Comparison of ENCODE assay signal across 16 cellular contexts in the genomic region with DNA sequence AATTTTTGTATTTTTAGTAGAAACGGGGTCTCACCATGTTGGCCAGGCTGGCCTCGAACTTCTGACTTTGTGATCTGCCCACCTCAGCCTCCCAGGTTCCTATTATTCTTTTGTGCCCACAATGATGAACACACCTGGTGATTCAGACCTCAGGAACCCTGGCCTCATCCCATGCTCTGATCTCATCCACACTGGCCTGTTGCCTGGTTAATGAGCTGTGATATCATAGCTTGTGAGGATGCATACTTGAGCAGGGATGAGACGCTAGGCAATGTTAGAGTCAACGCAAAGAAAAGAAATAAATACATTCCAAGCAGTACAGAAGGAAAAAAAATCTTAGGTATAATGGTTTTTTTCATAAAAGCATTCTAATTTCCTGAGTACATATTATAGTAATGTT.
DNase-seq lines count a peak whose midpoint lies in the region; TF ChIP-seq lines count a peak whose summit lies in the region.
"Had no signal": no experiment of that assay in that cellular context is flagged by ENCODE, and none has a peak within 500 bp of the region (broad histone marks: within the 10 kb centered on the region; RNA-seq: fewer than 3 reads in every experiment).

No MANE protein-coding gene starts in this region.

- DNase-seq in RKO (ENCODE audit: low spot score) (peak; percentile 90), epithelial cell of esophagus (ENCODE audit: low read depth) (peak; percentile 50), stromal cell of bone marrow (ENCODE audit: low read depth) (peak; percentile 1), NCI-H1694 (lab: John Stamatoyannopoulos, UW) (no peak), hepatic stellate cell (ENCODE audit: low spot score) (no peak), HEK293T (ENCODE audit: extremely low spot score) (no peak)
- DNase-seq: activated CD4-positive, CD25-positive, alpha-beta regulatory T cell treated with anti-CD3 and anti-CD28 coated beads, Interleukin-2, amount 50 U/mL, for 72 hours; CD4-positive, alpha-beta memory T cell; erythroblast; GDM1; hippocampal formation; NCI-H1105; NCI-H446 treated with DMSO at 0.1 percent for 48 hours; T-helper 1 cell had no signal

- H3K9me3 ChIP-seq in HEK293 (ENCODE audit: control insufficient read depth, insufficient read depth, low read depth, low read length): no peaks in the 10 kb centered on the region
- H3K9me3 ChIP-seq: tibial nerve had no signal

- no peaks in the 10 kb centered on the region for H3K36me3 ChIP-seq in HEK293 (ENCODE audit: control insufficient read depth in 2 of 2, insufficient read depth in 1 of 2, low read length in 2 of 2)

- no peak for TF ChIP-seq CTCF in HEK293 (tag by site-specific recombination; IDR thresholded peaks at IDR 0.05)
- no peak for TF ChIP-seq CTCF in epithelial cell of esophagus (IDR thresholded peaks at IDR 0.05; ENCODE audit: insufficient read depth, low read depth, low read length, missing control alignments)

- CTCF ChIA-PET in HEK293 (lab: Yijun Ruan, JAX) (interaction anchor here (0.6 kb wide), 1 partner anchor 104 kb away, joined by 3 read pairs; no protein-coding TSS in a partner anchor), HEK293T (lab: Yijun Ruan, JAX) (no interaction called here)

- H3K4me3 ChIP-seq in HEK293 (ENCODE audit: low read depth, low read length) (no peak overlapping the region), epithelial cell of esophagus (ENCODE audit: low read length) (no peak overlapping the region)
- H3K4me3 ChIP-seq: tibial nerve had no signal

- no peak overlapping the region for H3K27ac ChIP-seq in HEK293 (ENCODE audit: extremely low read depth, low read depth, low read length)
- H3K27ac ChIP-seq: tibial nerve had no signal

- POLR2A ChIA-PET in HEK293 (lab: Yijun Ruan, JAX) (no interaction called here), HEK293T (lab: Yijun Ruan, JAX) (no interaction called here)

- H3K4me1 ChIP-seq in HEK293 (ENCODE audit: control insufficient read depth, insufficient read depth, low read length): no peaks in the 10 kb centered on the region
- H3K4me1 ChIP-seq: tibial nerve had no signal

TF ChIP-seq in HEK293, 187 proteins besides CTCF, POLR2A, EP300 and RAD21:
- TF ChIP-seq ZNF184 (tag by site-specific recombination; IDR thresholded peaks at IDR 0.05) (peak; percentile 46; the same call in 1 of the 2 replicates), TRIM28 (IDR thresholded peaks at IDR 0.05; ENCODE audit: borderline replicate concordance, low read length) (no peak), SCRT2 (tag by site-specific recombination; IDR thresholded peaks at IDR 0.05) (peak; percentile 95), ZNF544 (tag by site-specific recombination; IDR thresholded peaks at IDR 0.05) (no peak), ZNF629 (tag by site-specific recombination; IDR thresholded peaks at IDR 0.05) (peak; percentile 85), ZNF558 (tag by site-specific recombination; IDR thresholded peaks at IDR 0.05) (0 out of 2 replicates have a peak, but pooled peaks have one; percentile 14), ZNF366 (tag by site-specific recombination; conservative IDR thresholded peaks at IDR 0.05) (peak; percentile 72), ZBTB21 (tag by site-specific recombination; IDR thresholded peaks at IDR 0.05) (peak; percentile 84)
- TF ChIP-seq, protein P1, sequence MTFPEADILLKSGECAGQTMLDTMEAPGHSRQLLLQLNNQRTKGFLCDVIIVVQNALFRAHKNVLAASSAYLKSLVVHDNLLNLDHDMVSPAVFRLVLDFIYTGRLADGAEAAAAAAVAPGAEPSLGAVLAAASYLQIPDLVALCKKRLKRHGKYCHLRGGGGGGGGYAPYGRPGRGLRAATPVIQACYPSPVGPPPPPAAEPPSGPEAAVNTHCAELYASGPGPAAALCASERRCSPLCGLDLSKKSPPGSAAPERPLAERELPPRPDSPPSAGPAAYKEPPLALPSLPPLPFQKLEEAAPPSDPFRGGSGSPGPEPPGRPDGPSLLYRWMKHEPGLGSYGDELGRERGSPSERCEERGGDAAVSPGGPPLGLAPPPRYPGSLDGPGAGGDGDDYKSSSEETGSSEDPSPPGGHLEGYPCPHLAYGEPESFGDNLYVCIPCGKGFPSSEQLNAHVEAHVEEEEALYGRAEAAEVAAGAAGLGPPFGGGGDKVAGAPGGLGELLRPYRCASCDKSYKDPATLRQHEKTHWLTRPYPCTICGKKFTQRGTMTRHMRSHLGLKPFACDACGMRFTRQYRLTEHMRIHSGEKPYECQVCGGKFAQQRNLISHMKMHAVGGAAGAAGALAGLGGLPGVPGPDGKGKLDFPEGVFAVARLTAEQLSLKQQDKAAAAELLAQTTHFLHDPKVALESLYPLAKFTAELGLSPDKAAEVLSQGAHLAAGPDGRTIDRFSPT (tag by site-specific recombination; IDR thresholded peaks at IDR 0.05): peak; percentile 85

TF ChIP-seq in HEK293T, 16 proteins besides CTCF, POLR2A, EP300 and RAD21:
- no peak for TF ChIP-seq ELF4 (IDR thresholded peaks at IDR 0.05)
- TF ChIP-seq FOXA1 (IDR thresholded peaks at IDR 0.05): no peak
- TF ChIP-seq ZNF384 (IDR thresholded peaks at IDR 0.05): no peak
- no peak for TF ChIP-seq FOXM1 (IDR thresholded peaks at IDR 0.05; ENCODE audit: borderline replicate concordance)
- TF ChIP-seq, protein P2, sequence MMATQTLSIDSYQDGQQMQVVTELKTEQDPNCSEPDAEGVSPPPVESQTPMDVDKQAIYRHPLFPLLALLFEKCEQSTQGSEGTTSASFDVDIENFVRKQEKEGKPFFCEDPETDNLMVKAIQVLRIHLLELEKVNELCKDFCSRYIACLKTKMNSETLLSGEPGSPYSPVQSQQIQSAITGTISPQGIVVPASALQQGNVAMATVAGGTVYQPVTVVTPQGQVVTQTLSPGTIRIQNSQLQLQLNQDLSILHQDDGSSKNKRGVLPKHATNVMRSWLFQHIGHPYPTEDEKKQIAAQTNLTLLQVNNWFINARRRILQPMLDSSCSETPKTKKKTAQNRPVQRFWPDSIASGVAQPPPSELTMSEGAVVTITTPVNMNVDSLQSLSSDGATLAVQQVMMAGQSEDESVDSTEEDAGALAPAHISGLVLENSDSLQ (IDR thresholded peaks at IDR 0.05): no peak
- TF ChIP-seq SP1 (IDR thresholded peaks at IDR 0.05): no peak
- no peak for TF ChIP-seq CTBP1 (IDR thresholded peaks at IDR 0.05; ENCODE audit: borderline replicate concordance)
- TF ChIP-seq BHLHE40 (IDR thresholded peaks at IDR 0.05; ENCODE audit: borderline replicate concordance): no peak
- no peak for TF ChIP-seq LEF1 (IDR thresholded peaks at IDR 0.05; ENCODE audit: borderline replicate concordance)
- TF ChIP-seq L3MBTL2 (conservative IDR thresholded peaks at IDR 0.05): no peak
- TF ChIP-seq SUZ12 (IDR thresholded peaks at IDR 0.05): no peak
- no peak for TF ChIP-seq FOXK2 (IDR thresholded peaks at IDR 0.05)
- no peak for TF ChIP-seq TARDBP (IDR thresholded peaks at IDR 0.05)
- no peak for TF ChIP-seq NFRKB (IDR thresholded peaks at IDR 0.05)
- TF ChIP-seq ARNT (IDR thresholded peaks at IDR 0.05): no peak
- TF ChIP-seq HDGF (IDR thresholded peaks at IDR 0.05; ENCODE audit: borderline replicate concordance): no peak
TF ChIP-seq in HEK293T: peak in this region for 0.

Comparison
In these comparisons a context has a peak if more than half of its experiments do, and no peak if none do; other contexts are left out.
1. DNase-seq: peak in RKO (single experiment), epithelial cell of esophagus (single experiment) and stromal cell of bone marrow (single experiment); none in NCI-H1694 (single experiment), hepatic stellate cell (single experiment) and HEK293T (single experiment).